Comparison of ENCODE assay signal across 10 cellular contexts in genomic region chr11:5683636-5684387, GRCh38. TPM values are rescaled to one million over a fixed set of nuclear protein-coding genes. Genes with fewer than 3 reads are reported as not detected.
DNase-seq lines count a peak whose midpoint lies in the region; ATAC-seq, FAIRE-seq and TF ChIP-seq lines count a peak whose summit lies in the region.
"Not testable (repeated sequence)": the region's sequence is repeated elsewhere in the genome, so short reads cannot be mapped to it uniquely, and the experiment has no call there.
"Had no signal": no experiment of that assay in that cellular context is flagged by ENCODE, and none has a peak within 500 bp of the region (broad histone marks: within the 10 kb centered on the region; RNA-seq: fewer than 3 reads in every experiment).

No MANE protein-coding gene starts in this region.

- H3K4me1 Mint-ChIP-seq in T-helper 17 cell = peaks cover 41% of the 10 kb centered on the region

- not testable (repeated sequence) for H3K27me3 ChIP-seq in H1 (replicated peaks in 1 of 4; ENCODE audit: control insufficient read depth in 3 of 4, extremely low read depth in 1 of 4, insufficient read depth in 3 of 4, low read length in 3 of 4); layer of hippocampus (ENCODE audit: control insufficient read depth, insufficient read depth, low read length)

- not testable (repeated sequence) for H3K23me2 ChIP-seq in H1 (ENCODE audit: low read depth, low read length)

- CTCF ChIA-PET in H1 (lab: Charles Lee; ENCODE audit: partially characterized antibody) = interaction anchor here (0.8 to 3.9 kb wide), 12 partner anchors 16 to 211 kb away, joined by 3 to 21 read pairs (median 4); no protein-coding TSS in a partner anchor

- peaks cover 4 to 17% (median 9%) of the 10 kb centered on the region in 4 experiments; a peak in 6 of 8 replicates for H3K36me3 ChIP-seq in H1 (ENCODE audit: control insufficient read depth in 2 of 4, insufficient read depth in 4 of 4, low read length in 3 of 4)

- H3K27me3 Mint-ChIP-seq in T-helper 17 cell = not testable (repeated sequence)

- not testable (repeated sequence) for H3K18ac ChIP-seq in H1 (ENCODE audit: extremely low read depth, low read length)

- 93% methylated on average over 10 of the region's 15 CpGs; no CpG with 5 or more reads in 1 of the 2 experiments for WGBS in H1 (ENCODE audit: extremely low coverage in 1 of 2, insufficient coverage in 1 of 2, insufficient read length in 1 of 2, insufficient replicate concordance in 2 of 2, low coverage in 1 of 2, low lambda C conversion rate in 2 of 2, missing lambda C conversion rate in 1 of 2), 2 experiments

- H3K36me3 Mint-ChIP-seq in T-helper 17 cell (ENCODE audit: low read depth) = not testable (repeated sequence)

- H3K14ac ChIP-seq in H1 (ENCODE audit: insufficient read length) = not testable (repeated sequence)

- H3K4ac ChIP-seq in H1 (replicated peaks; ENCODE audit: insufficient read length, low read depth, low read length) = peak overlapping the region; percentile 45

- H4K8ac ChIP-seq in H1 (ENCODE audit: extremely low read depth, insufficient read depth, low read length) = not testable (repeated sequence)

- peak overlapping the region; percentile 52 to 75 for H3K4me2 ChIP-seq in H1 (ENCODE audit: insufficient read depth in 1 of 2, low read depth in 2 of 2, low read length in 2 of 2)

- H3K4me3 ChIP-seq in H1 (ENCODE audit: extremely low read depth in 1 of 4, insufficient read depth in 2 of 4, low read depth in 3 of 4, low read length in 4 of 4) = peak overlapping the region; percentile 26 to 62 (median 42); a peak in 6 of 8 replicates

- H2BK20ac ChIP-seq in H1 (ENCODE audit: low read length) = not testable (repeated sequence)

- H3K4me1 ChIP-seq in H1 (replicated peaks in 1 of 4; ENCODE audit: control insufficient read depth in 3 of 4, insufficient read depth in 4 of 4, low read length in 3 of 4) = not testable (repeated sequence)

- H2BK15ac ChIP-seq in H1 (ENCODE audit: low read length) = not testable (repeated sequence)

- peak overlapping the region; percentile 97 for H3K4me3 Mint-ChIP-seq in T-helper 17 cell

- peak overlapping the region; percentile 82 for H2BK12ac ChIP-seq in H1 (ENCODE audit: low read depth, low read length)

- H3K79me1 ChIP-seq in H1 (ENCODE audit: low read depth, low read length) = not testable (repeated sequence)

- not testable (repeated sequence) for H4K91ac ChIP-seq in H1 (replicated peaks; ENCODE audit: insufficient read length, low read length)

- not testable (repeated sequence) for H3K23ac ChIP-seq in H1 (ENCODE audit: insufficient read length)

- peak overlapping the region; percentile 97 for H3K27ac Mint-ChIP-seq in T-helper 17 cell

- not testable (repeated sequence) for H4K20me1 ChIP-seq in H1 (replicated peaks in 1 of 2; ENCODE audit: control insufficient read depth in 1 of 2, insufficient read depth in 2 of 2, low read length in 2 of 2)

- not testable (repeated sequence) for H4K5ac ChIP-seq in H1 (ENCODE audit: insufficient read length, low read depth, low read length)

- H2AFZ ChIP-seq in H1 (ENCODE audit: low read length) = not testable (repeated sequence)

- ATAC-seq in HG03439 (IDR thresholded peaks at IDR 0.05; ENCODE audit: unreplicated experiment) = peak; percentile 1
- ATAC-seq in T-helper 17 cell = not testable (repeated sequence)

- not testable (repeated sequence) for H2BK120ac ChIP-seq in H1 (replicated peaks; ENCODE audit: low read depth, low read length)

- not testable (repeated sequence) for H3K9me3 ChIP-seq in T-helper 17 cell (ENCODE audit: control insufficient read depth, low read length, poor library complexity, severe bottlenecking)
- peaks cover 0 to 12% of the 10 kb centered on the region in 2 experiments; a peak in 1 of 4 replicates for H3K9me3 ChIP-seq in H1 (ENCODE audit: insufficient read depth in 2 of 2, low read depth in 1 of 2, low read length in 1 of 2)

- TF ChIP-seq POLR2A in H1 (IDR thresholded peaks at IDR 0.05; ENCODE audit: control extremely low read depth in 1 of 2, low read depth in 2 of 2, low read length in 2 of 2) = not testable (repeated sequence)

- TF ChIP-seq EP300 in H1 (IDR thresholded peaks at IDR 0.05; ENCODE audit: borderline replicate concordance in 1 of 2, low read depth in 2 of 2, low read length in 2 of 2) = not testable (repeated sequence)

- FAIRE-seq in H1 (lab: Jason Lieb, UNC) = not testable (repeated sequence)

- not testable (repeated sequence) for DNase-seq in T-helper 17 cell; H1 (ENCODE audit: low read depth in 1 of 2, low spot score in 2 of 2); substantia nigra (lab: John Stamatoyannopoulos, UW)
- peak; percentile 46 for DNase-seq in activated naive CD4-positive, alpha-beta T cell treated with anti-CD3 and anti-CD28 coated beads, Interleukin-2, amount 50 U/mL, for 16 hours
- DNase-seq in pons (ENCODE audit: low spot score) = peak; percentile 7

- POLR2A ChIA-PET in H1 (lab: Charles Lee; ENCODE audit: partially characterized antibody) = interaction anchor here (1.3 to 1.6 kb wide), 3 partner anchors 17 to 127 kb away, joined by 3 to 5 read pairs (median 3); no protein-coding TSS in a partner anchor

- not testable (repeated sequence) for H2AK5ac ChIP-seq in H1 (ENCODE audit: low read depth, low read length)

- H3K9ac ChIP-seq in H1 (replicated peaks in 1 of 4; ENCODE audit: extremely low read depth in 1 of 4, low read depth in 3 of 4, low read length in 3 of 4) = peak overlapping the region in 1 of 4 experiments; percentile 47; a peak in 2 of 7 replicates

- peak overlapping the region; percentile 85; the same call in 1 of the 2 replicates for H2BK5ac ChIP-seq in H1 (ENCODE audit: low read depth, low read length)

- peak overlapping the region; percentile 65 for H3K27ac ChIP-seq in C4-2B
- H3K27ac ChIP-seq in H1 (ENCODE audit: low read depth, low read length) = peak overlapping the region; percentile 82; the same call in 1 of the 2 replicates
- H3K27ac ChIP-seq in layer of hippocampus (ENCODE audit: low read depth, low read length) = peak overlapping the region; percentile 86
- H3K27ac ChIP-seq in substantia nigra (ENCODE audit: low read depth, low read length, poor library complexity, severe bottlenecking) = peak overlapping the region; percentile 80

- not testable (repeated sequence) for H3K79me2 ChIP-seq in H1 (ENCODE audit: control insufficient read depth in 1 of 2, insufficient read depth in 2 of 2, low read length in 2 of 2)

- H3K56ac ChIP-seq in H1 (replicated peaks; ENCODE audit: insufficient read length, low read depth, low read length) = not testable (repeated sequence)

- not testable (repeated sequence) for TF ChIP-seq CTCF in C4-2B (conservative IDR thresholded peaks at IDR 0.05); H1 (IDR thresholded peaks at IDR 0.05; ENCODE audit: control extremely low read depth in 1 of 3, insufficient read depth in 1 of 3, low read depth in 1 of 3, low read length in 3 of 3)

- not testable (repeated sequence) for TF ChIP-seq RAD21 in H1 (IDR thresholded peaks at IDR 0.05 in 1 of 2, conservative IDR thresholded peaks at IDR 0.05 in 1 of 2; ENCODE audit: low read depth in 2 of 2, low read length in 2 of 2)

RNA-seq across cellular contexts. Expression of gene TRIM5, which starts 1.1 kb away (rescaled TPM):
- 10 to 100 TPM in 1 of 2 donors, 1 to 10 TPM in 1; 9.9 to 10.4 TPM for total RNA-seq in T-helper 17 cell
- 33.3 and 35.5 TPM in 2 replicates for total RNA-seq in H1 (2021; fragmentation: NEBNext Ultra II Directional; extraction: Animal tissue kit (Norgen Biotek cat#: 25700))
- 14.5 and 23.5 TPM in 2 replicates for polyA plus RNA-seq in H1 (2011; rRNA removed)
- polyA plus RNA-seq in H1 (2011; cell fraction: cytosol; rRNA removed) = 19.5 TPM
- polyA plus RNA-seq in H1 (2011; cell fraction: nucleus; rRNA removed) = 11.4 TPM
- polyA plus RNA-seq in H1 (2012, experiment 1 of 2) = 21.7 to 30.2 TPM (median 24.1 TPM) in 4 replicates
- polyA plus RNA-seq in H1 (2012, experiment 2 of 2) = 3.6 TPM
- polyA plus RNA-seq in H1 (2013, experiment 1 of 2) = 26.2 TPM
- 25.7 TPM for polyA plus RNA-seq in H1 (2013, experiment 2 of 2)
- 31.8 and 49.7 TPM in 2 replicates for polyA minus RNA-seq in H1 (2011; rRNA and poly(A)+ RNA removed)
- 14.3 TPM for polyA minus RNA-seq in H1 (2011; cell fraction: cytosol; rRNA and poly(A)+ RNA removed)
- polyA minus RNA-seq in H1 (2011; cell fraction: nucleus; rRNA and poly(A)+ RNA removed) = 16.3 TPM

RNA-seq across cellular contexts. Expression of gene TRIM22, which starts 5.8 kb away (rescaled TPM):
- total RNA-seq in T-helper 17 cell = 100 to 1,000 TPM; 273 to 293 TPM
- 56.0 and 57.4 TPM in 2 replicates for total RNA-seq in H1 (2021; fragmentation: NEBNext Ultra II Directional; extraction: Animal tissue kit (Norgen Biotek cat#: 25700))
- 42.9 and 82.7 TPM in 2 replicates for polyA plus RNA-seq in H1 (2011; rRNA removed)
- 71.8 TPM for polyA plus RNA-seq in H1 (2011; cell fraction: cytosol; rRNA removed)
- 42.6 TPM for polyA plus RNA-seq in H1 (2011; cell fraction: nucleus; rRNA removed)
- polyA plus RNA-seq in H1 (2012, experiment 1 of 2) = 97.7 to 129 TPM (median 106 TPM) in 4 replicates
- polyA plus RNA-seq in H1 (2012, experiment 2 of 2) = 4.4 TPM
- polyA plus RNA-seq in H1 (2013, experiment 1 of 2) = 36.7 TPM
- polyA plus RNA-seq in H1 (2013, experiment 2 of 2) = 34.4 TPM
- polyA minus RNA-seq in H1 (2011; rRNA and poly(A)+ RNA removed) = 57.1 and 121 TPM in 2 replicates
- 32.9 TPM for polyA minus RNA-seq in H1 (2011; cell fraction: cytosol; rRNA and poly(A)+ RNA removed)
- polyA minus RNA-seq in H1 (2011; cell fraction: nucleus; rRNA and poly(A)+ RNA removed) = 78.5 TPM

RNA-seq across cellular contexts. Expression of gene OR56B1, which starts 52.4 kb away (rescaled TPM):
- under 1 TPM in 1 of 2 donors, not detected in 1; 0.20 TPM for total RNA-seq in T-helper 17 cell
- not detected in 2 replicates for total RNA-seq in H1 (2021; fragmentation: NEBNext Ultra II Directional; extraction: Animal tissue kit (Norgen Biotek cat#: 25700))
- polyA plus RNA-seq in H1 (2011; rRNA removed) = 0.08 and 0.20 TPM in 2 replicates
- polyA plus RNA-seq in H1 (2011; cell fraction: cytosol; rRNA removed) = 0.14 TPM
- polyA plus RNA-seq in H1 (2011; cell fraction: nucleus; rRNA removed) = 0.57 TPM
- 0.08 TPM in 2 of 4 replicates, not detected in the others for polyA plus RNA-seq in H1 (2012, experiment 1 of 2)
- polyA plus RNA-seq in H1 (2012, experiment 2 of 2) = not detected
- 0.08 TPM for polyA plus RNA-seq in H1 (2013, experiment 1 of 2)
- polyA plus RNA-seq in H1 (2013, experiment 2 of 2) = not detected
- polyA minus RNA-seq in H1 (2011; rRNA and poly(A)+ RNA removed) = 1.1 and 1.5 TPM in 2 replicates
- polyA minus RNA-seq in H1 (2011; cell fraction: cytosol; rRNA and poly(A)+ RNA removed) = not detected
- polyA minus RNA-seq in H1 (2011; cell fraction: nucleus; rRNA and poly(A)+ RNA removed) = 3.6 TPM
- total RNA-seq: renal cortical epithelial cell, SK-MEL-5 had no signal

RNA-seq across cellular contexts. Expression of gene TRIM34, which starts 59.0 kb away (rescaled TPM):
- total RNA-seq in T-helper 17 cell = 1 to 10 TPM; 3.8 to 6.5 TPM
- total RNA-seq in H1 (2021; fragmentation: NEBNext Ultra II Directional; extraction: Animal tissue kit (Norgen Biotek cat#: 25700)) = 0.63 and 0.76 TPM in 2 replicates
- 2.6 and 5.8 TPM in 2 replicates for polyA plus RNA-seq in H1 (2011; rRNA removed)
- 2.8 TPM for polyA plus RNA-seq in H1 (2011; cell fraction: cytosol; rRNA removed)
- 1.4 TPM for polyA plus RNA-seq in H1 (2011; cell fraction: nucleus; rRNA removed)
- polyA plus RNA-seq in H1 (2012, experiment 1 of 2) = 0.84 to 2.1 TPM (median 1.7 TPM) in 4 replicates
- 0.21 TPM for polyA plus RNA-seq in H1 (2012, experiment 2 of 2)
- polyA plus RNA-seq in H1 (2013, experiment 1 of 2) = 1.1 TPM
- polyA plus RNA-seq in H1 (2013, experiment 2 of 2) = 1.7 TPM
- 2.5 and 2.6 TPM in 2 replicates for polyA minus RNA-seq in H1 (2011; rRNA and poly(A)+ RNA removed)
- polyA minus RNA-seq in H1 (2011; cell fraction: cytosol; rRNA and poly(A)+ RNA removed) = 0.95 TPM
- 1.5 TPM for polyA minus RNA-seq in H1 (2011; cell fraction: nucleus; rRNA and poly(A)+ RNA removed)
